In the genomic region with DNA sequence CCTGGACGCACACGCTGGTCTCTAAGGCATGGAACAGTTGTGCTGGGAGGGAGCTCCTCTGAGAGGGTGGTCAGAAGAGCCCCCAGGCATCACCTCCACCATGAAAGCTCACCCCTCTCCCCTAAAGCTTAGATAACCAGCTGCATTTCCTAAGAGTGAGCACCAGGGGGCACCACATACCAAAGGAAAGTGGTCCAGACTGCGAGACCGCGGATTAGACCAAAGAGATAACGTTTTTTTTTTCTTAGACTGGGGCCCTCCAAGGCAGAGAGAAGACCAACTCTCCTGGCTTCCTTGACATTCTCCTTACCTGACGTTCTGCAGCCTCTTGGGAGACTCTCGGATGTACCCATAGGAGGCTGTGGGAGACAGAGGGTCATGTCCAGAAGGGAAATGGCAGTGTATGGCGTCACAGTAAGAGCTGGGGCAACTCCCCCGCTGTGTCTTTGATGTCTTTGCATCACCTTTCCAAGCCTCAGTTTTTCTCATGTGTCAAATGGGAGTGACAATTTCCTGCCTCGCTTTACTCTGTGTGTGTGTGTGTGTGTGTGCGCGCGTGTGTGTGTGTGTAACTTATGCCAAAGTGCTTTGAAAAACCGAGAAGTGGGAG, we compare ENCODE assay signal across 1 cellular context.
A peak's percentile ranks its signal among the peaks of the same experiment; 100 is the strongest.
TF ChIP-seq lines count a peak whose summit lies in the region.

No MANE protein-coding gene starts in this region.

TF ChIP-seq in neural cell, 6 proteins besides CTCF, POLR2A, EP300 and RAD21:
- TF ChIP-seq EZH2 (IDR thresholded peaks at IDR 0.05; ENCODE audit: borderline replicate concordance, insufficient read depth, low read length, poor library complexity, severe bottlenecking) (no peak), MXI1 (conservative IDR thresholded peaks at IDR 0.05; ENCODE audit: poor library complexity, severe bottlenecking) (no peak), TAF1 (IDR thresholded peaks at IDR 0.05; ENCODE audit: low read depth) (no peak), SMC3 (conservative IDR thresholded peaks at IDR 0.05; ENCODE audit: poor library complexity) (peak; percentile 98), POLR2AphosphoS5 (IDR thresholded peaks at IDR 0.05) (no peak)
- TF ChIP-seq, protein P1, sequence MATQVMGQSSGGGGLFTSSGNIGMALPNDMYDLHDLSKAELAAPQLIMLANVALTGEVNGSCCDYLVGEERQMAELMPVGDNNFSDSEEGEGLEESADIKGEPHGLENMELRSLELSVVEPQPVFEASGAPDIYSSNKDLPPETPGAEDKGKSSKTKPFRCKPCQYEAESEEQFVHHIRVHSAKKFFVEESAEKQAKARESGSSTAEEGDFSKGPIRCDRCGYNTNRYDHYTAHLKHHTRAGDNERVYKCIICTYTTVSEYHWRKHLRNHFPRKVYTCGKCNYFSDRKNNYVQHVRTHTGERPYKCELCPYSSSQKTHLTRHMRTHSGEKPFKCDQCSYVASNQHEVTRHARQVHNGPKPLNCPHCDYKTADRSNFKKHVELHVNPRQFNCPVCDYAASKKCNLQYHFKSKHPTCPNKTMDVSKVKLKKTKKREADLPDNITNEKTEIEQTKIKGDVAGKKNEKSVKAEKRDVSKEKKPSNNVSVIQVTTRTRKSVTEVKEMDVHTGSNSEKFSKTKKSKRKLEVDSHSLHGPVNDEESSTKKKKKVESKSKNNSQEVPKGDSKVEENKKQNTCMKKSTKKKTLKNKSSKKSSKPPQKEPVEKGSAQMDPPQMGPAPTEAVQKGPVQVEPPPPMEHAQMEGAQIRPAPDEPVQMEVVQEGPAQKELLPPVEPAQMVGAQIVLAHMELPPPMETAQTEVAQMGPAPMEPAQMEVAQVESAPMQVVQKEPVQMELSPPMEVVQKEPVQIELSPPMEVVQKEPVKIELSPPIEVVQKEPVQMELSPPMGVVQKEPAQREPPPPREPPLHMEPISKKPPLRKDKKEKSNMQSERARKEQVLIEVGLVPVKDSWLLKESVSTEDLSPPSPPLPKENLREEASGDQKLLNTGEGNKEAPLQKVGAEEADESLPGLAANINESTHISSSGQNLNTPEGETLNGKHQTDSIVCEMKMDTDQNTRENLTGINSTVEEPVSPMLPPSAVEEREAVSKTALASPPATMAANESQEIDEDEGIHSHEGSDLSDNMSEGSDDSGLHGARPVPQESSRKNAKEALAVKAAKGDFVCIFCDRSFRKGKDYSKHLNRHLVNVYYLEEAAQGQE (IDR thresholded peaks at IDR 0.05; ENCODE audit: borderline replicate concordance): no peak
